Comparison of ENCODE assay signal across 8 cellular contexts in genomic region chr22:38924197-38924952, GRCh38. TPM values are rescaled to one million over a fixed set of nuclear protein-coding genes. Genes with fewer than 3 reads are reported as not detected.
A peak's percentile ranks its signal among the peaks of the same experiment; 100 is the strongest.
DNase-seq lines count a peak whose midpoint lies in the region; ATAC-seq, FAIRE-seq and TF ChIP-seq lines count a peak whose summit lies in the region.

No MANE protein-coding gene starts in this region.

- H3K9ac ChIP-seq in HepG2 (ENCODE audit: insufficient read depth, low read depth, low read length), result peak overlapping the region; percentile 45

- in situ Hi-C loops in HepG2 (cut with HindIII; ENCODE audit: extremely low pct_ligation_motif_present, low pct_unique_long_range_greater_than_20kb), result no loop called here

- H3K27ac ChIP-seq in HepG2 (ENCODE audit: extremely low read length, insufficient read depth, low read length) (peak overlapping the region; percentile 70), upper lobe of left lung (peak overlapping the region; percentile 35 to 88 (median 78))

- no peaks in the 10 kb centered on the region for H4K20me1 ChIP-seq in HepG2 (ENCODE audit: insufficient read depth, low read length)

- WGBS in HepG2 (ENCODE audit: low lambda C conversion rate), result 5% methylated on average over 10 of the region's 10 CpGs
- WGBS in upper lobe of left lung, 2 donors, result 16 to 25% methylated on average over 10 of the region's 10 CpGs

- peak overlapping the region; percentile 76 for H3K4me2 ChIP-seq in HepG2 (ENCODE audit: low read depth, low read length)

- DNase-seq in DMS79 (lab: John Stamatoyannopoulos, UW) (peak; percentile 85), NCI-H2196 (lab: John Stamatoyannopoulos, UW; ENCODE audit: unreplicated experiment) (peak; percentile 83), cerebellum (ENCODE audit: low spot score) (peak; percentile 51), HepG2 (ENCODE audit: low spot score) (peak; percentile 97), upper lobe of left lung (peak in 1 of 2 donors; percentile 83), GM10266 (ENCODE audit: extremely low spot score) (no peak)

- no peak for TF ChIP-seq POLR2A in HepG2 (IDR thresholded peaks at IDR 0.05; ENCODE audit: insufficient read depth in 1 of 2, low read depth in 2 of 2, low read length in 2 of 2)
- peak in 1 of 4 donors; percentile 2 for TF ChIP-seq POLR2A in upper lobe of left lung (IDR thresholded peaks at IDR 0.05)

- peak in 1 of 2 experiments; percentile 74; a peak in 2 of 4 replicates for TF ChIP-seq EP300 in HepG2 (IDR thresholded peaks at IDR 0.05; ENCODE audit: low read depth in 2 of 2, low read length in 2 of 2)
- peak; percentile 54 for TF ChIP-seq EP300 in HepG2 (CRISPR knock-in tag; IDR thresholded peaks at IDR 0.05; ENCODE audit: borderline replicate concordance)
- peak in 1 of 4 donors; percentile 49 for TF ChIP-seq EP300 in upper lobe of left lung (IDR thresholded peaks at IDR 0.05)

- POLR2A ChIA-PET in HepG2 (lab: Yijun Ruan, JAX), result interaction anchor here (0.6 to 1.5 kb wide), 5 partner anchors 54 to 1120 kb away, joined by 3 to 8 read pairs (median 4); partner anchors contain the start of gene RPL3

- no peaks in the 10 kb centered on the region for H3K79me2 ChIP-seq in HepG2 (ENCODE audit: insufficient read depth, low read length)

- H2AFZ ChIP-seq in HepG2 (ENCODE audit: low read length), result no peak overlapping the region

- no peak for TF ChIP-seq RAD21 in HepG2 (CRISPR knock-in tag; IDR thresholded peaks at IDR 0.05)

- TSS peak; percentile 98 for BruUV-seq in HepG2 (replicated peaks; lab: Mats Ljungman, UMichigan)

- H3K36me3 ChIP-seq in HepG2 (replicated peaks in 1 of 2; ENCODE audit: control insufficient read depth in 1 of 2, insufficient read depth in 2 of 2, low read length in 2 of 2), result no peaks in the 10 kb centered on the region
- H3K36me3 ChIP-seq in upper lobe of left lung, result no peaks in the 10 kb centered on the region

- H3K4me3 ChIP-seq in HepG2 (replicated peaks in 1 of 3; ENCODE audit: insufficient read depth in 1 of 3, low read depth in 2 of 3, low read length in 3 of 3) (peak overlapping the region; percentile 4 to 49 (median 22); a peak in 5 of 6 replicates), upper lobe of left lung (peak overlapping the region in 1 of 4 donors; percentile 2)

- TF ChIP-seq CTCF in HepG2 (CRISPR knock-in tag; IDR thresholded peaks at IDR 0.05), result no peak
- TF ChIP-seq CTCF in upper lobe of left lung (IDR thresholded peaks at IDR 0.05), result no peak
- no peak for TF ChIP-seq CTCF in GM10266 (IDR thresholded peaks at IDR 0.05; ENCODE audit: control insufficient read depth, insufficient read depth, low read depth, missing control alignments)

- CTCF ChIA-PET in HepG2 (lab: Yijun Ruan, JAX; ENCODE audit: low intra/inter-chr PET ratio, low total read pairs), result no interaction called here

- peak; percentile 94 for FAIRE-seq in HepG2 (lab: Jason Lieb, UNC)

- ATAC-seq in HepG2, result peak; percentile 85
- ATAC-seq in upper lobe of left lung (ENCODE audit: low FRiP score in 2 of 2), result peak; percentile 81 to 85
- ATAC-seq in HG02973 (IDR thresholded peaks at IDR 0.05; ENCODE audit: unreplicated experiment), result no peak
- ATAC-seq in HG03175 (IDR thresholded peaks at IDR 0.05; ENCODE audit: unreplicated experiment), result no peak

- H3K4me1 ChIP-seq in HepG2 (ENCODE audit: insufficient read depth, low read length) (peaks cover 53% of the 10 kb centered on the region), upper lobe of left lung (peaks cover 14 to 38% (median 31%) of the 10 kb centered on the region in 4 donors)

- no peaks in the 10 kb centered on the region for H3K9me3 ChIP-seq in HepG2 (ENCODE audit: low read length)
- no peaks in the 10 kb centered on the region for H3K9me3 ChIP-seq in upper lobe of left lung

- H3K27me3 ChIP-seq in HepG2 (ENCODE audit: control insufficient read depth in 1 of 2, insufficient read depth in 2 of 2, low read length in 2 of 2), result no peaks in the 10 kb centered on the region
- no peaks in the 10 kb centered on the region for H3K27me3 ChIP-seq in upper lobe of left lung

- intact Hi-C loops in HepG2 (cut with micrococcal nuclease; ENCODE audit: unreplicated experiment), result loop anchor here (2.0 to 5.0 kb wide), 2 partner anchors 48 to 54 kb away; no protein-coding TSS in a partner anchor

RNA-seq across cellular contexts. Expression of gene APOBEC3A, which starts 33.0 kb away (rescaled TPM):
- total RNA-seq in cerebellum, result not detected
- not detected in 2 replicates for total RNA-seq in HepG2 (2016; rRNA removed; fragmentation: Illumina TruSeq; extraction: Trizol)
- not detected in 2 replicates for total RNA-seq in HepG2 (2016; cell fraction: cytosol; rRNA removed; fragmentation: Illumina TruSeq; extraction: Trizol; ENCODE audit: low read depth)
- not detected in 2 replicates for total RNA-seq in HepG2 (2016; cell fraction: insoluble cytoplasmic fraction; rRNA removed; fragmentation: Illumina TruSeq; extraction: Trizol)
- total RNA-seq in HepG2 (2016; cell fraction: membrane; rRNA removed; fragmentation: Illumina TruSeq; extraction: Trizol), result not detected in 2 replicates
- total RNA-seq in HepG2 (2016; cell fraction: nucleus; rRNA removed; fragmentation: Illumina TruSeq; extraction: Trizol), result not detected in 2 replicates
- not detected in 2 replicates for polyA plus RNA-seq in HepG2 (2011; rRNA removed)
- polyA plus RNA-seq in HepG2 (2011; cell fraction: cytosol; rRNA removed), result not detected in 2 replicates
- not detected in 2 replicates for polyA plus RNA-seq in HepG2 (2011; cell fraction: nucleus; rRNA removed)
- not detected in 2 replicates for polyA plus RNA-seq in HepG2 (2012)
- not detected in 2 replicates for polyA plus RNA-seq in HepG2 (2016; cell fraction: cytosol; fragmentation: Illumina TruSeq; extraction: Trizol; ENCODE audit: low read depth)
- not detected in 2 replicates for polyA plus RNA-seq in HepG2 (2016; cell fraction: insoluble cytoplasmic fraction; fragmentation: Illumina TruSeq; extraction: Trizol; ENCODE audit: low read depth)
- not detected in 2 replicates for polyA plus RNA-seq in HepG2 (2016; cell fraction: membrane; fragmentation: Illumina TruSeq; extraction: Trizol; ENCODE audit: low read depth)
- polyA plus RNA-seq in HepG2 (2016; cell fraction: nucleus; fragmentation: Illumina TruSeq; extraction: Trizol; ENCODE audit: insufficient read depth, low read depth), result not detected in 2 replicates
- polyA minus RNA-seq in HepG2 (2011; rRNA and poly(A)+ RNA removed; ENCODE audit: low replicate concordance), result not detected in 2 replicates
- polyA minus RNA-seq in HepG2 (2011; cell fraction: cytosol; rRNA and poly(A)+ RNA removed), result not detected in 2 replicates
- polyA minus RNA-seq in HepG2 (2011; cell fraction: nucleus; rRNA and poly(A)+ RNA removed), result not detected in 2 replicates
- total RNA-seq in upper lobe of left lung, result 10 to 100 TPM in 3 of 6 donors, 1 to 10 TPM in 3; 3.0 to 27.3 (median 8.3) TPM

RNA-seq across cellular contexts. Expression of gene CBX6, which starts 52.4 kb away (rescaled TPM):
- total RNA-seq in cerebellum, result 27.4 TPM
- total RNA-seq in HepG2 (2016; rRNA removed; fragmentation: Illumina TruSeq; extraction: Trizol), result 4.7 and 6.5 TPM in 2 replicates
- 0.51 and 0.79 TPM in 2 replicates for total RNA-seq in HepG2 (2016; cell fraction: cytosol; rRNA removed; fragmentation: Illumina TruSeq; extraction: Trizol; ENCODE audit: low read depth)
- total RNA-seq in HepG2 (2016; cell fraction: insoluble cytoplasmic fraction; rRNA removed; fragmentation: Illumina TruSeq; extraction: Trizol), result 4.0 and 6.6 TPM in 2 replicates
- 2.0 TPM in 2 replicates for total RNA-seq in HepG2 (2016; cell fraction: membrane; rRNA removed; fragmentation: Illumina TruSeq; extraction: Trizol)
- total RNA-seq in HepG2 (2016; cell fraction: nucleus; rRNA removed; fragmentation: Illumina TruSeq; extraction: Trizol), result 7.6 and 8.9 TPM in 2 replicates
- polyA plus RNA-seq in HepG2 (2011; rRNA removed), result 1.7 and 2.6 TPM in 2 replicates
- 1.2 and 1.3 TPM in 2 replicates for polyA plus RNA-seq in HepG2 (2011; cell fraction: cytosol; rRNA removed)
- 13.0 and 15.1 TPM in 2 replicates for polyA plus RNA-seq in HepG2 (2011; cell fraction: nucleus; rRNA removed)
- polyA plus RNA-seq in HepG2 (2012), result 4.0 and 5.0 TPM in 2 replicates
- polyA plus RNA-seq in HepG2 (2016; cell fraction: cytosol; fragmentation: Illumina TruSeq; extraction: Trizol; ENCODE audit: low read depth), result 0.35 and 0.47 TPM in 2 replicates
- 3.9 and 4.7 TPM in 2 replicates for polyA plus RNA-seq in HepG2 (2016; cell fraction: insoluble cytoplasmic fraction; fragmentation: Illumina TruSeq; extraction: Trizol; ENCODE audit: low read depth)
- polyA plus RNA-seq in HepG2 (2016; cell fraction: membrane; fragmentation: Illumina TruSeq; extraction: Trizol; ENCODE audit: low read depth), result 0.98 and 1.0 TPM in 2 replicates
- polyA plus RNA-seq in HepG2 (2016; cell fraction: nucleus; fragmentation: Illumina TruSeq; extraction: Trizol; ENCODE audit: insufficient read depth, low read depth), result 13.0 and 13.1 TPM in 2 replicates
- polyA minus RNA-seq in HepG2 (2011; rRNA and poly(A)+ RNA removed; ENCODE audit: low replicate concordance), result 8.8 and 30.1 TPM in 2 replicates
- 5.5 and 5.9 TPM in 2 replicates for polyA minus RNA-seq in HepG2 (2011; cell fraction: cytosol; rRNA and poly(A)+ RNA removed)
- 9.9 and 16.2 TPM in 2 replicates for polyA minus RNA-seq in HepG2 (2011; cell fraction: nucleus; rRNA and poly(A)+ RNA removed)
- total RNA-seq in upper lobe of left lung, result 10 to 100 TPM; 30.4 to 74.9 (median 45.4) TPM

RNA-seq across cellular contexts. Expression of gene APOBEC3B, which starts 57.8 kb away (rescaled TPM):
- total RNA-seq in cerebellum (not detected), HepG2 (2016; rRNA removed; fragmentation: Illumina TruSeq; extraction: Trizol) (8.8 and 13.9 TPM in 2 replicates), upper lobe of left lung (1 to 10 TPM in 3 of 6 donors, under 1 TPM in 1, not detected in 2; 0.89 to 5.8 (median 1.5) TPM)
- total RNA-seq in HepG2 (2016; cell fraction: cytosol; rRNA removed; fragmentation: Illumina TruSeq; extraction: Trizol; ENCODE audit: low read depth), result 1.5 and 2.7 TPM in 2 replicates
- 8.7 and 13.4 TPM in 2 replicates for total RNA-seq in HepG2 (2016; cell fraction: insoluble cytoplasmic fraction; rRNA removed; fragmentation: Illumina TruSeq; extraction: Trizol)
- total RNA-seq in HepG2 (2016; cell fraction: membrane; rRNA removed; fragmentation: Illumina TruSeq; extraction: Trizol), result 3.5 and 3.8 TPM in 2 replicates
- total RNA-seq in HepG2 (2016; cell fraction: nucleus; rRNA removed; fragmentation: Illumina TruSeq; extraction: Trizol), result 4.5 and 4.8 TPM in 2 replicates
- polyA plus RNA-seq in HepG2 (2011; rRNA removed), result 4.3 and 6.7 TPM in 2 replicates
- 7.1 and 9.4 TPM in 2 replicates for polyA plus RNA-seq in HepG2 (2011; cell fraction: cytosol; rRNA removed)
- polyA plus RNA-seq in HepG2 (2011; cell fraction: nucleus; rRNA removed), result 2.7 and 3.5 TPM in 2 replicates
- polyA plus RNA-seq in HepG2 (2012), result 2.1 and 7.1 TPM in 2 replicates
- 3.0 and 3.6 TPM in 2 replicates for polyA plus RNA-seq in HepG2 (2016; cell fraction: cytosol; fragmentation: Illumina TruSeq; extraction: Trizol; ENCODE audit: low read depth)
- 20.9 and 21.9 TPM in 2 replicates for polyA plus RNA-seq in HepG2 (2016; cell fraction: insoluble cytoplasmic fraction; fragmentation: Illumina TruSeq; extraction: Trizol; ENCODE audit: low read depth)
- polyA plus RNA-seq in HepG2 (2016; cell fraction: membrane; fragmentation: Illumina TruSeq; extraction: Trizol; ENCODE audit: low read depth), result 3.2 and 4.1 TPM in 2 replicates
- polyA plus RNA-seq in HepG2 (2016; cell fraction: nucleus; fragmentation: Illumina TruSeq; extraction: Trizol; ENCODE audit: insufficient read depth, low read depth), result 9.6 and 11.7 TPM in 2 replicates
- 9.8 and 29.9 TPM in 2 replicates for polyA minus RNA-seq in HepG2 (2011; rRNA and poly(A)+ RNA removed; ENCODE audit: low replicate concordance)
- polyA minus RNA-seq in HepG2 (2011; cell fraction: cytosol; rRNA and poly(A)+ RNA removed), result 3.8 and 5.0 TPM in 2 replicates
- polyA minus RNA-seq in HepG2 (2011; cell fraction: nucleus; rRNA and poly(A)+ RNA removed), result 1.2 and 1.6 TPM in 2 replicates

Comparison
In these comparisons a context has a peak if more than half of its experiments do, and no peak if none do; other contexts are left out.
1. ATAC-seq: peak in HepG2 (single experiment) and upper lobe of left lung (2 of 2); none in HG02973 (single experiment) and HG03175 (single experiment).